In genomic region chr2:120108049-120108448, GRCh38 we compare ENCODE assay signal across 8 cellular contexts.
A peak's percentile ranks its signal among the peaks of the same experiment; 100 is the strongest.
DNase-seq lines count a peak whose midpoint lies in the region; ATAC-seq and TF ChIP-seq lines count a peak whose summit lies in the region.

No MANE protein-coding gene starts in this region.

- no peaks in the 10 kb centered on the region for H3K79me2 ChIP-seq in PC-9 (ENCODE audit: low read depth)

- H3K27me3 Mint-ChIP-seq in activated naive CD4-positive, alpha-beta T cell treated with anti-CD3 and anti-CD28 coated beads, Interleukin-2, amount 10 ng/mL, durations not matched to agents 7 days and 5 days = no peaks in the 10 kb centered on the region

- CTCF ChIA-PET in PC-9 (lab: Charles Lee) = interaction anchor here (0.8 to 2.3 kb wide), 2 partner anchors 67 to 205 kb away, joined by 3 to 8 read pairs; no protein-coding TSS in a partner anchor
- CTCF ChIA-PET in activated naive CD4-positive, alpha-beta T cell treated with anti-CD3 and anti-CD28 coated beads, Interleukin-2, amount 10 ng/mL, durations not matched to agents 7 days and 5 days (lab: Charles Lee) = interaction anchor here (1.4 to 3.4 kb wide), 4 partner anchors 68 to 573 kb away, joined by 3 to 74 read pairs (median 14); no protein-coding TSS in a partner anchor

- H3K27me3 ChIP-seq in PC-9 (ENCODE audit: insufficient read depth, low read depth) (no peaks in the 10 kb centered on the region), foreskin keratinocyte (no peaks in the 10 kb centered on the region)

- no TSS peak for BruUV-seq in PC-9 (replicated peaks; lab: Mats Ljungman, UMichigan)

- no peak for TF ChIP-seq CTCF in PC-9 (conservative IDR thresholded peaks at IDR 0.05)
- no peak for TF ChIP-seq CTCF in foreskin keratinocyte (conservative IDR thresholded peaks at IDR 0.05)

- H3F3A ChIP-seq in PC-9 (ENCODE audit: insufficient read depth, low read depth) = peaks cover 21% of the 10 kb centered on the region

- intact Hi-C loops in PC-9 (cut with micrococcal nuclease; ENCODE audit: unreplicated experiment) = loop anchor here (2.0 to 5.0 kb wide), 5 partner anchors 67 to 573 kb away; partner anchors contain the start of genes EPB41L5 and PTPN4

- no peak overlapping the region for H3K27ac Mint-ChIP-seq in activated naive CD4-positive, alpha-beta T cell treated with anti-CD3 and anti-CD28 coated beads, Interleukin-2, amount 10 ng/mL, durations not matched to agents 7 days and 5 days

- peak overlapping the region; percentile 57 for H3K4me2 ChIP-seq in PC-9

- peaks cover 10% of the 10 kb centered on the region for H3K36me3 Mint-ChIP-seq in activated naive CD4-positive, alpha-beta T cell treated with anti-CD3 and anti-CD28 coated beads, Interleukin-2, amount 10 ng/mL, durations not matched to agents 7 days and 5 days

- H3K27ac ChIP-seq in PC-9 = peak overlapping the region; percentile 38
- H3K27ac ChIP-seq in foreskin keratinocyte = peak overlapping the region; percentile 79

- H4K20me1 ChIP-seq in PC-9 (ENCODE audit: insufficient read depth) = no peaks in the 10 kb centered on the region

- H3K4me3 Mint-ChIP-seq in activated naive CD4-positive, alpha-beta T cell treated with anti-CD3 and anti-CD28 coated beads, Interleukin-2, amount 10 ng/mL, durations not matched to agents 7 days and 5 days = no peak overlapping the region

- ATAC-seq in foreskin keratinocyte (no peak), HG03095 (IDR thresholded peaks at IDR 0.05; ENCODE audit: unreplicated experiment) (no peak)

- H3K4me1 Mint-ChIP-seq in activated naive CD4-positive, alpha-beta T cell treated with anti-CD3 and anti-CD28 coated beads, Interleukin-2, amount 10 ng/mL, durations not matched to agents 7 days and 5 days = peaks cover 29% of the 10 kb centered on the region

- H3K9me3 ChIP-seq in PC-9 (ENCODE audit: insufficient read depth, low read depth) = no peaks in the 10 kb centered on the region

- no peak overlapping the region for H3K4me3 ChIP-seq in PC-9

- DNase-seq in HCEC 1CT (peak; percentile 82), PC-9 (peak; percentile 31 to 95), foreskin keratinocyte (peak; percentile 39 to 62), smooth muscle cell of the brain vasculature (ENCODE audit: low read depth, low spot score) (peak; percentile 59)
- DNase-seq in activated naive CD4-positive, alpha-beta T cell treated with anti-CD3 and anti-CD28 coated beads, Interleukin-2, amount 10 ng/mL, durations not matched to agents 7 days and 5 days = no peak
- no peak for DNase-seq in activated naive CD4-positive, alpha-beta T cell treated with Interleukin-2 at 50 U/mL for 16 hours
- DNase-seq in stimulated activated CD4-positive, alpha-beta T cell treated with anti-CD3 and anti-CD28 coated beads, Interleukin-15, amount 100 ng/mL, for 24 hours = no peak

- peaks cover 5% of the 10 kb centered on the region for H3K9me3 Mint-ChIP-seq in activated naive CD4-positive, alpha-beta T cell treated with anti-CD3 and anti-CD28 coated beads, Interleukin-2, amount 10 ng/mL, durations not matched to agents 7 days and 5 days

- peaks cover 32% of the 10 kb centered on the region for H3K4me1 ChIP-seq in PC-9 (replicated peaks; ENCODE audit: insufficient read depth)
- H3K4me1 ChIP-seq in foreskin keratinocyte = peaks cover 44% of the 10 kb centered on the region

- POLR2A ChIA-PET in PC-9 (lab: Charles Lee; ENCODE audit: unreplicated experiment) = interaction anchor here (0.5 to 0.9 kb wide), 7 partner anchors 23 to 556 kb away, joined by 3 to 5 read pairs (median 5); partner anchors contain the start of genes EPB41L5, TMEM177 and TMEM185B

- H3K9me2 ChIP-seq in PC-9 (ENCODE audit: insufficient read depth) = no peaks in the 10 kb centered on the region

- H3K36me3 ChIP-seq in PC-9 (ENCODE audit: low read depth) = no peaks in the 10 kb centered on the region

- no peak overlapping the region for H2AFZ ChIP-seq in PC-9

Comparison
In these comparisons a context has a peak if more than half of its experiments do, and no peak if none do; other contexts are left out.
1. DNase-seq: peak in HCEC 1CT (single experiment), PC-9 (2 of 2), foreskin keratinocyte (2 of 2) and smooth muscle cell of the brain vasculature (single experiment); none in activated naive CD4-positive, alpha-beta T cell treated with anti-CD3 and anti-CD28 coated beads, Interleukin-2, amount 10 ng/mL, durations not matched to agents 7 days and 5 days (single experiment), activated naive CD4-positive, alpha-beta T cell treated with Interleukin-2 at 50 U/mL for 16 hours (single experiment) and stimulated activated CD4-positive, alpha-beta T cell treated with anti-CD3 and anti-CD28 coated beads, Interleukin-15, amount 100 ng/mL, for 24 hours (single experiment).